8 cellular contexts compared by ENCODE assay signal in genomic region chr15:48861813-48862431, GRCh38. TPM values are rescaled to one million over a fixed set of nuclear protein-coding genes. Genes with fewer than 3 reads are reported as not detected.
DNase-seq lines count a peak whose midpoint lies in the region; ATAC-seq and TF ChIP-seq lines count a peak whose summit lies in the region.

No MANE protein-coding gene starts in this region.

- DNase-seq in activated CD8-positive, alpha-beta memory T cell treated with anti-CD3 and anti-CD28 coated beads, Interleukin-2, amount 50 U/mL, for 1 hour (ENCODE audit: extremely low read depth), result peak; percentile 30
- DNase-seq in activated CD8-positive, alpha-beta memory T cell treated with anti-CD3 and anti-CD28 coated beads, Interleukin-2, amount 50 U/mL, for 48 hours, result no peak
- DNase-seq in NCI-H446 treated with DMSO at 0.1 percent for 48 hours (lab: John Stamatoyannopoulos, UW) (peak; percentile 61), fibroblast of pulmonary artery (ENCODE audit: low read depth) (peak; percentile 86), occipital lobe (lab: John Stamatoyannopoulos, UW) (peak; percentile 8)
- peak; percentile 32 for DNase-seq in activated CD4-positive, alpha-beta memory T cell treated with anti-CD3 and anti-CD28 coated beads for 36 hours

- peak; percentile 91 for TF ChIP-seq CTCF in fibroblast of pulmonary artery (IDR thresholded peaks at IDR 0.05; ENCODE audit: low read length, missing control alignments)

- H3K9me3 Mint-ChIP-seq in activated CD4-positive, alpha-beta memory T cell treated with anti-CD3 and anti-CD28 coated beads for 36 hours, result no peaks in the 10 kb centered on the region

- no peak overlapping the region for H3K4me3 Mint-ChIP-seq in activated CD4-positive, alpha-beta memory T cell treated with anti-CD3 and anti-CD28 coated beads for 36 hours

- ATAC-seq in HG02798 (IDR thresholded peaks at IDR 0.05; ENCODE audit: poor library complexity, unreplicated experiment) (peak; percentile 50), HG02610 (IDR thresholded peaks at IDR 0.05; ENCODE audit: unreplicated experiment) (no peak)

- intact Hi-C loops in activated CD4-positive, alpha-beta memory T cell treated with anti-CD3 and anti-CD28 coated beads for 36 hours (cut with micrococcal nuclease), result loop anchor here (1.0 to 10.0 kb wide), 8 partner anchors 104 to 1283 kb away; no protein-coding TSS in a partner anchor

- peaks cover 4% of the 10 kb centered on the region for H3K27me3 Mint-ChIP-seq in activated CD4-positive, alpha-beta memory T cell treated with anti-CD3 and anti-CD28 coated beads for 36 hours

- H3K4me3 ChIP-seq in fibroblast of pulmonary artery (replicated peaks; ENCODE audit: low read depth, low read length), result no peak overlapping the region

- POLR2A ChIA-PET in activated CD4-positive, alpha-beta memory T cell treated with anti-CD3 and anti-CD28 coated beads for 36 hours (lab: Charles Lee), result interaction anchor here (0.5 to 1.1 kb wide), 2 partner anchors 16 to 163 kb away, joined by 3 read pairs; partner anchors contain the start of gene EID1

- no peaks in the 10 kb centered on the region for H3K36me3 Mint-ChIP-seq in activated CD4-positive, alpha-beta memory T cell treated with anti-CD3 and anti-CD28 coated beads for 36 hours

- CTCF ChIA-PET in activated CD4-positive, alpha-beta memory T cell treated with anti-CD3 and anti-CD28 coated beads for 36 hours (lab: Charles Lee), result interaction anchor here (0.6 to 5.4 kb wide), 39 partner anchors 8 to 1283 kb away, joined by 3 to 66 read pairs (median 5); partner anchors contain the start of genes CEP152, EID1, FGF7 and SHC4

- no peak overlapping the region for H3K27ac Mint-ChIP-seq in activated CD4-positive, alpha-beta memory T cell treated with anti-CD3 and anti-CD28 coated beads for 36 hours

- peaks cover 6% of the 10 kb centered on the region for H3K4me1 Mint-ChIP-seq in activated CD4-positive, alpha-beta memory T cell treated with anti-CD3 and anti-CD28 coated beads for 36 hours (ENCODE audit: low read depth)

RNA-seq across cellular contexts. Expression of gene EID1, which starts 16.0 kb away (rescaled TPM):
- total RNA-seq in activated CD4-positive, alpha-beta memory T cell treated with anti-CD3 and anti-CD28 coated beads for 36 hours, result 10 to 100 TPM; 88.3 to 90.0 TPM
- total RNA-seq in occipital lobe, result 215 TPM

RNA-seq across cellular contexts. Expression of gene CEP152, which starts 51.1 kb away (rescaled TPM):
- 10 to 100 TPM; 36.1 to 39.4 TPM for total RNA-seq in activated CD4-positive, alpha-beta memory T cell treated with anti-CD3 and anti-CD28 coated beads for 36 hours
- 2.7 TPM for total RNA-seq in occipital lobe

Comparison
In these comparisons a context has a peak if more than half of its experiments do, and no peak if none do; other contexts are left out.
1. RNA of gene CEP152, which starts 51.1 kb away (total RNA-seq): 36.1 to 39.4 TPM in activated CD4-positive, alpha-beta memory T cell treated with anti-CD3 and anti-CD28 coated beads for 36 hours; 2.7 TPM in occipital lobe (single experiment); every median in the first group is over 10 times any median in the second.